ENCODE assay signal across 7 cellular contexts in the genomic region with DNA sequence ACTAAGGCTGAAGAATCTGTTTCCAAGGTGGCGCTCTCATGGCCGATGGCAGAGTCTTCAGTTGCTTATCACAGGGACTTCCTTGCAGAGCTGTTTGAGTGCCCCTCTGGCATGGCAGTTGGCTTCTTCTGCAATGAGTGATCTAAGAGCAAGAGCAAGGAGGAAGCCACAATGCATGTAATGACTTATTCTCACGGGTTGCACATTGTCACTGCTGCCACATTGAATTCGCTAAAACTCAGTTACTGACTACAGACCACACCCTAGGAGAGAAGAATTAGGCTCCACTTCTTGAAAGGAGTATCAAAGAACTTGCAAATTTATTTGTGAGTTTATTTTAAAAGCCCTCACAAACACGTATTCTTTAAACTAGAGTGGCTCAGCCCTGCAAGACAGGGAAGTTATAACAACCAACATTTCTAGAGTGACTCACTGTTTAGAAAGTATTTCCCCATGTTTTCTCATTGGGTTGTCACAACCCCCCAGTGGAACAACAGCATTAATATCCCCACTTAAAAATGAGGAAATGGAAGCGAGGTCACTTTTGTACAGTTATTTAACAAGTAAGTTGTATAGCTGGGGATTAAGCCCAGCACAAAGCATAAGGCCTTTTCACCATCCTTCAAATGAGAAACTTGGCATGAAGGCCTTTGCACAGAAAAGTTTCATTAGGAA. TPM values are rescaled to one million over a fixed set of nuclear protein-coding genes. Genes with fewer than 3 reads are reported as not detected.
A peak's percentile ranks its signal among the peaks of the same experiment; 100 is the strongest.
DNase-seq lines count a peak whose midpoint lies in the region; ATAC-seq, FAIRE-seq and TF ChIP-seq lines count a peak whose summit lies in the region.

No MANE protein-coding gene starts in this region.

- H3K4me3 ChIP-seq in bronchial epithelial cell (ENCODE audit: low read depth, low read length) (no peak overlapping the region), skeletal muscle tissue (ENCODE audit: low read length in 3 of 3) (no peak overlapping the region), ascending aorta (no peak overlapping the region)

- intact Hi-C loops in posterior vena cava (cut with DNase I) = no loop called here
- intact Hi-C loops in ascending aorta (cut with DNase I) = no loop called here

- no peak overlapping the region for H3K9ac ChIP-seq in skeletal muscle tissue (ENCODE audit: low read depth in 1 of 3, low read length in 3 of 3)

- H3K4me1 ChIP-seq in skeletal muscle tissue (ENCODE audit: control insufficient read depth in 3 of 3, insufficient read depth in 3 of 3, low read length in 3 of 3) (peaks cover 0 to 6% (median 0%) of the 10 kb centered on the region in 3 donors), ascending aorta (no peaks in the 10 kb centered on the region)

- no peak for FAIRE-seq in bronchial epithelial cell (lab: Jason Lieb, UNC)

- H3K9me3 ChIP-seq in skeletal muscle tissue (ENCODE audit: control insufficient read depth in 3 of 3, low read length in 3 of 3) = no peaks in the 10 kb centered on the region
- H3K9me3 ChIP-seq in ascending aorta = no peaks in the 10 kb centered on the region

- H3K27ac ChIP-seq in skeletal muscle tissue (ENCODE audit: low read depth, low read length) (peak overlapping the region; percentile 63), ascending aorta (peak overlapping the region in 1 of 2 donors; percentile 6)

- TF ChIP-seq CTCF in bronchial epithelial cell (IDR thresholded peaks at IDR 0.05; ENCODE audit: insufficient read depth, low read length, severe bottlenecking) (no peak), ascending aorta (IDR thresholded peaks at IDR 0.05) (no peak)

- H3K36me3 ChIP-seq in bronchial epithelial cell (ENCODE audit: control insufficient read depth, insufficient read depth, low read length) (no peaks in the 10 kb centered on the region), skeletal muscle tissue (ENCODE audit: control insufficient read depth in 3 of 3, insufficient read depth in 3 of 3, low read length in 3 of 3) (no peaks in the 10 kb centered on the region), ascending aorta (no peaks in the 10 kb centered on the region)

- peak; percentile 90 to 95 for DNase-seq in Kasumi-1 (lab: John Stamatoyannopoulos, UW)
- peak; percentile 75 for DNase-seq in bronchial epithelial cell (ENCODE audit: low read depth)
- DNase-seq in posterior vena cava (ENCODE audit: low spot score) = no peak
- no peak for DNase-seq in ascending aorta (ENCODE audit: low spot score in 2 of 2)

- ATAC-seq in GM18511 (IDR thresholded peaks at IDR 0.05; ENCODE audit: unreplicated experiment) (peak; percentile 89), GM21786 (IDR thresholded peaks at IDR 0.05; ENCODE audit: unreplicated experiment) (peak; percentile 86)

- H3K27me3 ChIP-seq in bronchial epithelial cell (ENCODE audit: control insufficient read depth, insufficient read depth, low read length) = no peaks in the 10 kb centered on the region
- no peaks in the 10 kb centered on the region for H3K27me3 ChIP-seq in skeletal muscle tissue (ENCODE audit: control insufficient read depth in 3 of 3, insufficient read depth in 3 of 3, low read length in 3 of 3)
- no peaks in the 10 kb centered on the region for H3K27me3 ChIP-seq in ascending aorta

RNA-seq across cellular contexts. Expression of a gene that starts 32.4 kb away (rescaled TPM):
- total RNA-seq in bronchial epithelial cell = 26.6 and 34.5 TPM in 2 replicates
- 77.2 TPM for total RNA-seq in skeletal muscle tissue
- total RNA-seq in posterior vena cava = 100 to 1,000 TPM in 1 of 2 donors, 10 to 100 TPM in 1; 78.4 to 116 TPM
- total RNA-seq in ascending aorta = 17.6 TPM

Comparison
In these comparisons a context has a peak if more than half of its experiments do, and no peak if none do; other contexts are left out.
1. DNase-seq: peak in Kasumi-1 (2 of 2) and bronchial epithelial cell (single experiment); none in posterior vena cava (single experiment) and ascending aorta (0 of 2).